In genomic region chr7:25056368-25056767, GRCh38 we compare ENCODE assay signal across 7 cellular contexts.
"Had no signal": no experiment of that assay in that cellular context is flagged by ENCODE, and none has a peak within 500 bp of the region (broad histone marks: within the 10 kb centered on the region; RNA-seq: fewer than 3 reads in every experiment).

No MANE protein-coding gene starts in this region.

- H3K27ac ChIP-seq: HL-60, KMS-11 had no signal

- H3K9ac ChIP-seq: KMS-11 had no signal

- H3K4me2 ChIP-seq: KMS-11 had no signal

- DNase-seq: IMR-90, KBM-7, KG1 had no signal

- ATAC-seq: HepG2 had no signal

- FAIRE-seq: HepG2, HTR-8/SVneo had no signal
